In the genomic region with DNA sequence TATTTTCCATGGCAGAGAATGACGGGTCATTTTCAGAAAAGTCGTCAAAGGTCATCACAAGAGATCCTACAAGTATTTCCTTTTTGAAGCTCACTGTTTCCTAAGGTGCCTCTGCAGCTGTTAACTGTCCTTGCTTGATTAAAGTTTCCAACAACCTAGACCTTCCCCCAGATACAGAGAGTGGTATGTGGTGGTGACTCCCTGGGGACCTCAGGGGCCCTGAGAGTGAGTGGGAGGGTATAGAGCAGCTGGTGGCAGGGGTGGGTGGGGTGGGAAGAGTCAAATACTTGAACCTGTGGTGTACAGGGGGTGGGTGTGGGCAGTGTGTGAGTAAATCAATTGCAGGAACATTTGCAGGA, we compare ENCODE assay signal across 10 cellular contexts. TPM values are rescaled to one million over a fixed set of nuclear protein-coding genes. Genes with fewer than 3 reads are reported as not detected.
A peak's percentile ranks its signal among the peaks of the same experiment; 100 is the strongest.
DNase-seq lines count a peak whose midpoint lies in the region; ATAC-seq, FAIRE-seq and TF ChIP-seq lines count a peak whose summit lies in the region.
"Had no signal": no experiment of that assay in that cellular context is flagged by ENCODE, and none has a peak within 500 bp of the region (broad histone marks: within the 10 kb centered on the region; RNA-seq: fewer than 3 reads in every experiment).

No MANE protein-coding gene starts in this region.

- no peaks in the 10 kb centered on the region for H3K36me3 ChIP-seq in CD8-positive, alpha-beta T cell (ENCODE audit: insufficient read depth, low read length)
- H3K36me3 ChIP-seq in pancreas, result no peaks in the 10 kb centered on the region
- H3K36me3 ChIP-seq in left ventricle myocardium inferior, result no peaks in the 10 kb centered on the region
- H3K36me3 ChIP-seq in heart left ventricle, result no peaks in the 10 kb centered on the region

- no peaks in the 10 kb centered on the region for H3K36me3 Mint-ChIP-seq in CD8-positive, alpha-beta T cell
- peaks cover 6% of the 10 kb centered on the region for H3K36me3 Mint-ChIP-seq in activated T-helper 17 cell treated with anti-CD3 and anti-CD28 coated beads, Interleukin-2, amount 50 U/mL, for 72 hours (ENCODE audit: low read depth)

- no peak overlapping the region for H3K4me3 ChIP-seq in CD8-positive, alpha-beta T cell (ENCODE audit: low read depth, low read length)
- H3K4me3 ChIP-seq in pancreas (no peak overlapping the region), left ventricle myocardium inferior (no peak overlapping the region), heart left ventricle (no peak overlapping the region)

- no peak for TF ChIP-seq POLR2A in heart left ventricle (IDR thresholded peaks at IDR 0.05)

- TF ChIP-seq CTCF in CD8-positive, alpha-beta T cell (IDR thresholded peaks at IDR 0.05), result no peak
- TF ChIP-seq CTCF in pancreas (IDR thresholded peaks at IDR 0.05) (no peak), left ventricle myocardium inferior (IDR thresholded peaks at IDR 0.05; ENCODE audit: borderline replicate concordance) (no peak), heart left ventricle (IDR thresholded peaks at IDR 0.05) (no peak)

- peaks cover 34% of the 10 kb centered on the region for H3K4me1 ChIP-seq in CD8-positive, alpha-beta T cell (ENCODE audit: insufficient read depth, low read length)
- no peaks in the 10 kb centered on the region for H3K4me1 ChIP-seq in pancreas
- H3K4me1 ChIP-seq in left ventricle myocardium inferior, result peaks cover 12% of the 10 kb centered on the region
- H3K4me1 ChIP-seq in heart left ventricle, result peaks cover 0 to 37% (median 4%) of the 10 kb centered on the region in 12 donors

- H3K27me3 Mint-ChIP-seq in CD8-positive, alpha-beta T cell (ENCODE audit: low read depth), result no peaks in the 10 kb centered on the region
- H3K27me3 Mint-ChIP-seq in activated T-helper 17 cell treated with anti-CD3 and anti-CD28 coated beads, Interleukin-2, amount 50 U/mL, for 72 hours, result no peaks in the 10 kb centered on the region

- FAIRE-seq in pancreas (lab: Jason Lieb, UNC), result no peak

- POLR2A ChIA-PET in CD8-positive, alpha-beta T cell (lab: Charles Lee), result interaction anchor here (0.8 to 6.6 kb wide), 6 partner anchors 14 to 113 kb away, joined by 3 to 79 read pairs (median 4); a partner anchor contains a TSS

- WGBS in pancreas, 2 donors, result 57 to 70% methylated on average over 2 of the region's 2 CpGs
- 52 to 77% (median 65%) methylated on average over 2 of the region's 2 CpGs for WGBS in heart left ventricle, 4 donors

- no peak for DNase-seq in CD8-positive, alpha-beta T cell
- no peak for DNase-seq in pancreas
- no peak for DNase-seq in left ventricle myocardium inferior
- DNase-seq in heart left ventricle, result no peak
- DNase-seq in activated CD4-positive, CD25-positive, alpha-beta regulatory T cell (lab: John Stamatoyannopoulos, UW), result no peak
- DNase-seq: occipital lobe had no signal

- peak overlapping the region; percentile 87 for H3K27ac Mint-ChIP-seq in CD8-positive, alpha-beta T cell
- peak overlapping the region; percentile 94 for H3K27ac Mint-ChIP-seq in activated T-helper 17 cell treated with anti-CD3 and anti-CD28 coated beads, Interleukin-2, amount 50 U/mL, for 72 hours

- H3K9me3 Mint-ChIP-seq in CD8-positive, alpha-beta T cell, result no peaks in the 10 kb centered on the region
- H3K9me3 Mint-ChIP-seq in activated T-helper 17 cell treated with anti-CD3 and anti-CD28 coated beads, Interleukin-2, amount 50 U/mL, for 72 hours, result no peaks in the 10 kb centered on the region

- H3K9me3 ChIP-seq in CD8-positive, alpha-beta T cell (ENCODE audit: low read length), result no peaks in the 10 kb centered on the region
- H3K9me3 ChIP-seq in pancreas, result no peaks in the 10 kb centered on the region
- H3K9me3 ChIP-seq in left ventricle myocardium inferior (replicated peaks), result no peaks in the 10 kb centered on the region
- no peaks in the 10 kb centered on the region for H3K9me3 ChIP-seq in heart left ventricle

- H3K4me1 Mint-ChIP-seq in CD8-positive, alpha-beta T cell (ENCODE audit: low read depth), result peaks cover 39% of the 10 kb centered on the region
- H3K4me1 Mint-ChIP-seq in activated T-helper 17 cell treated with anti-CD3 and anti-CD28 coated beads, Interleukin-2, amount 50 U/mL, for 72 hours, result peaks cover 33% of the 10 kb centered on the region

- intact Hi-C loops in CD8-positive, alpha-beta T cell (cut with DNase I, micrococcal nuclease), result no loop called here
- intact Hi-C loops in pancreas (cut with DNase I) (no loop called here), left ventricle myocardium inferior (cut with micrococcal nuclease) (no loop called here), heart left ventricle (cut with DNase I) (no loop called here)

- CTCF ChIA-PET in CD8-positive, alpha-beta T cell (lab: Charles Lee), result interaction anchor here (0.6 to 13.8 kb wide), 9 partner anchors 9 to 944 kb away, joined by 3 to 147 read pairs (median 4); a partner anchor contains a TSS

- no peak overlapping the region for H3K4me3 Mint-ChIP-seq in CD8-positive, alpha-beta T cell
- H3K4me3 Mint-ChIP-seq in activated T-helper 17 cell treated with anti-CD3 and anti-CD28 coated beads, Interleukin-2, amount 50 U/mL, for 72 hours, result peak overlapping the region; percentile 92

- H3K27me3 ChIP-seq in CD8-positive, alpha-beta T cell (ENCODE audit: insufficient read depth, low read length), result no peaks in the 10 kb centered on the region
- no peaks in the 10 kb centered on the region for H3K27me3 ChIP-seq in pancreas
- peaks cover 25% of the 10 kb centered on the region for H3K27me3 ChIP-seq in left ventricle myocardium inferior (ENCODE audit: low read depth)
- H3K27me3 ChIP-seq in heart left ventricle, result peaks cover 0 to 18% (median 0%) of the 10 kb centered on the region in 9 donors

- H3K27ac ChIP-seq in CD8-positive, alpha-beta T cell (ENCODE audit: low read depth, low read length), result no peak overlapping the region
- H3K27ac ChIP-seq in pancreas (no peak overlapping the region), left ventricle myocardium inferior (replicated peaks) (no peak overlapping the region), heart left ventricle (peak overlapping the region in 1 of 12 donors; percentile 54)

- peak; percentile 12 for ATAC-seq in CD8-positive, alpha-beta T cell
- peak; percentile 57 for ATAC-seq in GM19397 (IDR thresholded peaks at IDR 0.05; ENCODE audit: unreplicated experiment)
- peak; percentile 59 for ATAC-seq in HG03175 (IDR thresholded peaks at IDR 0.05; ENCODE audit: unreplicated experiment)
- peak; percentile 73 for ATAC-seq in activated T-helper 17 cell treated with anti-CD3 and anti-CD28 coated beads, Interleukin-2, amount 50 U/mL, for 72 hours (replicated peaks)
- ATAC-seq in pancreas, result no peak
- ATAC-seq in heart left ventricle, result no peak

RNA-seq across cellular contexts. Expression of a gene that starts 1.6 kb away (rescaled TPM):
- 1 to 10 TPM; 2.9 to 5.7 TPM for total RNA-seq in CD8-positive, alpha-beta T cell
- total RNA-seq in activated T-helper 17 cell treated with anti-CD3 and anti-CD28 coated beads, Interleukin-2, amount 50 U/mL, for 72 hours, result 10 to 100 TPM in 1 of 2 donors, 1 to 10 TPM in 1; 7.5 to 43.2 TPM
- total RNA-seq in pancreas (1 to 10 TPM in 5 of 6 donors, under 1 TPM in 1; 0.88 to 3.4 (median 2.9) TPM), left ventricle myocardium inferior (0.63 TPM), heart left ventricle (1 to 10 TPM in 4 of 9 donors, under 1 TPM in 3, not detected in 2; 0.46 to 10.0 (median 1.2) TPM)
- polyA plus RNA-seq in pancreas (1 to 10 TPM; 3.5 to 7.7 TPM), heart left ventricle (under 1 TPM; 0.38 to 0.76 TPM)

RNA-seq across cellular contexts. Expression of a gene that starts 14.7 kb away (rescaled TPM):
- 10 to 100 TPM; 18.0 to 19.6 TPM for total RNA-seq in CD8-positive, alpha-beta T cell
- 10 to 100 TPM; 23.5 to 39.0 TPM for total RNA-seq in activated T-helper 17 cell treated with anti-CD3 and anti-CD28 coated beads, Interleukin-2, amount 50 U/mL, for 72 hours
- total RNA-seq in pancreas, result 10 to 100 TPM; 12.1 to 23.0 (median 14.2) TPM
- 10 to 100 TPM; 38.7 to 56.6 TPM for polyA plus RNA-seq in pancreas
- 25.4 TPM for total RNA-seq in left ventricle myocardium inferior
- 10 to 100 TPM; 19.8 to 47.6 (median 24.5) TPM for total RNA-seq in heart left ventricle
- 10 to 100 TPM; 33.3 to 40.8 TPM for polyA plus RNA-seq in heart left ventricle

RNA-seq across cellular contexts. Expression of a gene that starts 31.0 kb away (rescaled TPM):
- total RNA-seq in CD8-positive, alpha-beta T cell, result 10 to 100 TPM; 11.0 to 11.6 TPM
- total RNA-seq in activated T-helper 17 cell treated with anti-CD3 and anti-CD28 coated beads, Interleukin-2, amount 50 U/mL, for 72 hours, result 100 to 1,000 TPM in 1 of 2 donors, 10 to 100 TPM in 1; 97.0 to 135 TPM
- total RNA-seq in pancreas (under 1 TPM in 4 of 6 donors, not detected in 2; 0.25 to 0.59 (median 0.46) TPM), left ventricle myocardium inferior (not detected), heart left ventricle (1 to 10 TPM in 1 of 9 donors, under 1 TPM in 2, not detected in 6; 0.47 to 4.2 (median 0.54) TPM)
- polyA plus RNA-seq in pancreas (under 1 TPM; 0.27 to 0.45 TPM), heart left ventricle (under 1 TPM in 1 of 2 donors, not detected in 1; 0.19 TPM)
- total RNA-seq: fibroblast of villous mesenchyme, occipital lobe had no signal

RNA-seq across cellular contexts. Expression of a gene that starts 38.0 kb away (rescaled TPM):
- over 10,000 TPM; 22,073 to 26,359 TPM for total RNA-seq in CD8-positive, alpha-beta T cell
- total RNA-seq in activated T-helper 17 cell treated with anti-CD3 and anti-CD28 coated beads, Interleukin-2, amount 50 U/mL, for 72 hours, result over 10,000 TPM in 1 of 2 donors, 1,000 to 10,000 TPM in 1; 5,785 to 10,768 TPM
- total RNA-seq in pancreas, result over 10,000 TPM in 4 of 6 donors, 1,000 to 10,000 TPM in 2; 3,151 to 15,171 (median 11,469) TPM
- 100 to 1,000 TPM in 1 of 2 donors, 10 to 100 TPM in 1; 80.5 to 300 TPM for polyA plus RNA-seq in pancreas
- 15,093 TPM for total RNA-seq in left ventricle myocardium inferior
- total RNA-seq in heart left ventricle, result over 10,000 TPM in 3 of 9 donors, 1,000 to 10,000 TPM in 5, 100 to 1,000 TPM in 1; 462 to 18,741 (median 5,764) TPM
- polyA plus RNA-seq in heart left ventricle, result 100 to 1,000 TPM; 118 to 429 TPM

RNA-seq across cellular contexts. Expression of a gene that starts 38.3 kb away (rescaled TPM):
- total RNA-seq in CD8-positive, alpha-beta T cell, result 1 to 10 TPM; 7.4 to 9.1 TPM
- total RNA-seq in activated T-helper 17 cell treated with anti-CD3 and anti-CD28 coated beads, Interleukin-2, amount 50 U/mL, for 72 hours, result 10 to 100 TPM; 17.5 to 19.8 TPM
- total RNA-seq in pancreas (10 to 100 TPM; 13.8 to 32.6 (median 19.0) TPM), left ventricle myocardium inferior (44.3 TPM), heart left ventricle (10 to 100 TPM; 35.5 to 78.5 (median 43.8) TPM)
- polyA plus RNA-seq in pancreas (10 to 100 TPM; 55.4 to 84.7 TPM), heart left ventricle (100 to 1,000 TPM in 1 of 2 donors, 10 to 100 TPM in 1; 70.1 to 116 TPM)

Comparison
In these comparisons a context has a peak if more than half of its experiments do, and no peak if none do; other contexts are left out.
1. ATAC-seq: peak in CD8-positive, alpha-beta T cell (single experiment), GM19397 (single experiment), HG03175 (single experiment) and activated T-helper 17 cell treated with anti-CD3 and anti-CD28 coated beads, Interleukin-2, amount 50 U/mL, for 72 hours (single experiment); none in pancreas (0 of 4) and heart left ventricle (0 of 4).
2. RNA of a gene that starts 31.0 kb away (total RNA-seq): 97.0 to 135 TPM in activated T-helper 17 cell treated with anti-CD3 and anti-CD28 coated beads, Interleukin-2, amount 50 U/mL, for 72 hours; 11.0 to 11.6 TPM in CD8-positive, alpha-beta T cell, 0.25 to 0.59 TPM in pancreas, 0.47 to 4.2 TPM in heart left ventricle and not detected in left ventricle myocardium inferior (single experiment); every median in the first group is over 4 times any median in the second.